ENCODE assay signal across 8 cellular contexts in genomic region chr12:52582971-52583456, GRCh38. TPM values are rescaled to one million over a fixed set of nuclear protein-coding genes. Genes with fewer than 3 reads are reported as not detected.
DNase-seq lines count a peak whose midpoint lies in the region; ATAC-seq, FAIRE-seq and TF ChIP-seq lines count a peak whose summit lies in the region.

No MANE protein-coding gene starts in this region.

- no peak overlapping the region for H2BK15ac ChIP-seq in IMR-90 (ENCODE audit: low read depth, low read length)

- no peak overlapping the region for H2BK5ac ChIP-seq in IMR-90 (ENCODE audit: low read depth, low read length, poor library complexity, severe bottlenecking)

- H3K4me3 ChIP-seq in IMR-90 (ENCODE audit: insufficient read depth, low read depth, low read length), result no peak overlapping the region
- H3K4me3 ChIP-seq in PC-9, result no peak overlapping the region

- no peak overlapping the region for H2AK5ac ChIP-seq in IMR-90 (ENCODE audit: low read depth, low read length)

- in situ Hi-C loops in IMR-90 (cut with MboI; ENCODE audit: low sequenced_read_pairs), result loop anchor here (5.0 to 10.0 kb wide), 3 partner anchors 294 to 428 kb away; no protein-coding TSS in a partner anchor

- H3K27me3 Mint-ChIP-seq in neural crest cell (ENCODE audit: low read depth), result peaks cover 30% of the 10 kb centered on the region

- no peak overlapping the region for H3K23ac ChIP-seq in IMR-90 (ENCODE audit: low read depth, low read length)

- DNase-seq in D721Med (ENCODE audit: insufficient read length, low spot score), result no peak
- peak; percentile 43 for DNase-seq in IMR-90
- peak; percentile 53 to 80 for DNase-seq in PC-9
- peak; percentile 21 to 25 for DNase-seq in activated T-helper 1 cell treated with anti-CD3 and anti-CD28 coated beads, Interleukin-2, amount 50 U/mL, for 16 hours (ENCODE audit: low read depth in 1 of 2, low spot score in 1 of 2)
- peak; percentile 10 for DNase-seq in fibroblast of the conjunctiva (ENCODE audit: low read depth)
- DNase-seq in neural crest cell (ENCODE audit: low read depth, low spot score), result peak; percentile 64
- DNase-seq in superior temporal gyrus (ENCODE audit: extremely low spot score), result peak; percentile 79

- no peak overlapping the region for H2AK9ac ChIP-seq in IMR-90 (replicated peaks; ENCODE audit: low read depth, low read length, poor library complexity)

- CTCF ChIA-PET in IMR-90 (lab: Yijun Ruan, JAX) (interaction anchor here (0.8 to 2.1 kb wide), 6 partner anchors 16 to 297 kb away, joined by 3 to 6 read pairs (median 3); no protein-coding TSS in a partner anchor), PC-9 (lab: Charles Lee) (interaction anchor here (1.3 to 2.7 kb wide), 3 partner anchors 59 to 297 kb away, joined by 4 to 7 read pairs (median 7); no protein-coding TSS in a partner anchor)

- no peak for FAIRE-seq in D721Med (lab: Jason Lieb, UNC)

- TF ChIP-seq RAD21 in IMR-90 (IDR thresholded peaks at IDR 0.05; ENCODE audit: low read length), result peak; percentile 87

- H4K91ac ChIP-seq in IMR-90 (ENCODE audit: insufficient read depth, low read depth, low read length), result no peak overlapping the region

- POLR2A ChIA-PET in IMR-90 (lab: Charles Lee; ENCODE audit: unreplicated experiment) (no interaction called here), PC-9 (lab: Charles Lee; ENCODE audit: unreplicated experiment) (interaction anchor here (0.6 kb wide), 1 partner anchor 322 kb away, joined by 3 read pairs; the partner anchor contains the start of gene KRT8)

- no peak overlapping the region for H4K5ac ChIP-seq in IMR-90 (ENCODE audit: low read depth, low read length)

- H3K18ac ChIP-seq in IMR-90 (ENCODE audit: low read depth, low read length), result no peak overlapping the region

- H3K4me1 ChIP-seq in IMR-90 (ENCODE audit: control insufficient read depth, insufficient read depth, low read length) (no peaks in the 10 kb centered on the region), PC-9 (replicated peaks; ENCODE audit: insufficient read depth) (peaks cover 19% of the 10 kb centered on the region)

- H4K8ac ChIP-seq in IMR-90 (ENCODE audit: low read depth in 2 of 2, low read length in 2 of 2), result no peak overlapping the region

- H3K4me2 ChIP-seq in IMR-90 (ENCODE audit: low read depth, low read length), result no peak overlapping the region
- H3K4me2 ChIP-seq in PC-9, result no peak overlapping the region

- H3K27me3 ChIP-seq in IMR-90 (ENCODE audit: control insufficient read depth, insufficient read depth, low read length), result peaks cover 49% of the 10 kb centered on the region
- no peaks in the 10 kb centered on the region for H3K27me3 ChIP-seq in PC-9 (ENCODE audit: insufficient read depth, low read depth)

- no peaks in the 10 kb centered on the region for H3K9me2 ChIP-seq in PC-9 (ENCODE audit: insufficient read depth)

- H3K9ac ChIP-seq in IMR-90 (ENCODE audit: low read depth, low read length), result no peak overlapping the region

- intact Hi-C loops in IMR-90 (cut with micrococcal nuclease), result loop anchor here (1.0 to 2.0 kb wide), 6 partner anchors 211 to 426 kb away; no protein-coding TSS in a partner anchor
- intact Hi-C loops in PC-9 (cut with micrococcal nuclease; ENCODE audit: unreplicated experiment), result loop anchor here (1.0 to 5.0 kb wide), 10 partner anchors 91 to 440 kb away; partner anchors contain the start of gene KRT6A

- H2BK120ac ChIP-seq in IMR-90 (ENCODE audit: low read depth, low read length), result no peak overlapping the region

- no peaks in the 10 kb centered on the region; the same call in 1 of the 2 replicates for H4K20me1 ChIP-seq in IMR-90 (ENCODE audit: insufficient read depth, low read length)
- no peaks in the 10 kb centered on the region for H4K20me1 ChIP-seq in PC-9 (ENCODE audit: insufficient read depth)

- peak; percentile 99 for ATAC-seq in IMR-90 (ENCODE audit: low read depth)
- ATAC-seq in GM19351 (IDR thresholded peaks at IDR 0.05; ENCODE audit: unreplicated experiment), result no peak

- no peak overlapping the region for H3K4ac ChIP-seq in IMR-90 (ENCODE audit: low read depth, low read length)

- H3K9me3 Mint-ChIP-seq in neural crest cell, result no peaks in the 10 kb centered on the region

- BruUV-seq in IMR-90 (replicated peaks; lab: Mats Ljungman, UMichigan), result no TSS peak
- BruUV-seq in PC-9 (replicated peaks; lab: Mats Ljungman, UMichigan), result no TSS peak

- no peak overlapping the region for H3K27ac Mint-ChIP-seq in neural crest cell (ENCODE audit: unreplicated experiment)

- H2AFZ ChIP-seq in IMR-90 (replicated peaks; ENCODE audit: low read length, poor library complexity) (peak overlapping the region; percentile 58), PC-9 (no peak overlapping the region)

- no peaks in the 10 kb centered on the region for H3K9me1 ChIP-seq in IMR-90 (ENCODE audit: insufficient read depth, low read length)

- no peaks in the 10 kb centered on the region for H3K79me1 ChIP-seq in IMR-90 (ENCODE audit: low read depth in 1 of 2, low read length in 2 of 2)

- H3K9me3 ChIP-seq in IMR-90 (ENCODE audit: control insufficient read depth, insufficient read depth, low read length) (no peaks in the 10 kb centered on the region), PC-9 (ENCODE audit: insufficient read depth, low read depth) (no peaks in the 10 kb centered on the region)

- TF ChIP-seq CTCF in D721Med (IDR thresholded peaks at IDR 0.05; ENCODE audit: insufficient read depth, missing control alignments) (peak; percentile 68), IMR-90 (conservative IDR thresholded peaks at IDR 0.05; ENCODE audit: low read depth, low read length) (peak; percentile 85), PC-9 (conservative IDR thresholded peaks at IDR 0.05) (peak; percentile 85), neural crest cell (conservative IDR thresholded peaks at IDR 0.05) (peak; percentile 81)

- no peaks in the 10 kb centered on the region for H3K36me3 ChIP-seq in IMR-90 (ENCODE audit: control insufficient read depth, insufficient read depth, low read length)
- no peaks in the 10 kb centered on the region for H3K36me3 ChIP-seq in PC-9 (ENCODE audit: low read depth)

- H3K4me3 Mint-ChIP-seq in neural crest cell, result no peak overlapping the region

- no peak overlapping the region for H2BK20ac ChIP-seq in IMR-90 (ENCODE audit: low read depth, low read length)

- no peaks in the 10 kb centered on the region for H3K79me2 ChIP-seq in PC-9 (ENCODE audit: low read depth)

- dilution Hi-C loops in IMR-90 (cut with HindIII; ENCODE audit: low sequenced_read_pairs, unreplicated experiment), result no loop called here

- no peaks in the 10 kb centered on the region for H3K36me3 Mint-ChIP-seq in neural crest cell (ENCODE audit: low read depth)

- no peak overlapping the region for H3K14ac ChIP-seq in IMR-90 (replicated peaks; ENCODE audit: low read depth, low read length)

- no peak overlapping the region for H3K56ac ChIP-seq in IMR-90 (ENCODE audit: extremely low read depth, insufficient read depth, low read length)

- no peak for TF ChIP-seq POLR2A in IMR-90 (IDR thresholded peaks at IDR 0.05; ENCODE audit: low read depth, low read length)

- H3K27ac ChIP-seq in IMR-90 (ENCODE audit: insufficient read depth, low read length), result no peak overlapping the region
- H3K27ac ChIP-seq in PC-9, result no peak overlapping the region

- no peaks in the 10 kb centered on the region for H3K4me1 Mint-ChIP-seq in neural crest cell

- WGBS in IMR-90 (ENCODE audit: extremely low coverage in 2 of 2, insufficient read length in 1 of 2), 2 experiments, result 0% methylated on average over 4 of the region's 7 CpGs; no CpG with 5 or more reads in 1 of the 2 experiments

- H3F3A ChIP-seq in PC-9 (ENCODE audit: insufficient read depth, low read depth), result no peaks in the 10 kb centered on the region

TF ChIP-seq in IMR-90, 13 proteins besides CTCF, POLR2A, EP300 and RAD21:
- TF ChIP-seq SMC3 (IDR thresholded peaks at IDR 0.05; ENCODE audit: low read depth, low read length) (peak; percentile 96), RFX5 (IDR thresholded peaks at IDR 0.05; ENCODE audit: low read depth, low read length) (no peak)
- TF ChIP-seq, protein P1, sequence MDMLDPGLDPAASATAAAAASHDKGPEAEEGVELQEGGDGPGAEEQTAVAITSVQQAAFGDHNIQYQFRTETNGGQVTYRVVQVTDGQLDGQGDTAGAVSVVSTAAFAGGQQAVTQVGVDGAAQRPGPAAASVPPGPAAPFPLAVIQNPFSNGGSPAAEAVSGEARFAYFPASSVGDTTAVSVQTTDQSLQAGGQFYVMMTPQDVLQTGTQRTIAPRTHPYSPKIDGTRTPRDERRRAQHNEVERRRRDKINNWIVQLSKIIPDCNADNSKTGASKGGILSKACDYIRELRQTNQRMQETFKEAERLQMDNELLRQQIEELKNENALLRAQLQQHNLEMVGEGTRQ (IDR thresholded peaks at IDR 0.05; ENCODE audit: low read depth, low read length), result no peak

RNA-seq across cellular contexts. Expression of gene KRT74, which starts 9.4 kb away (rescaled TPM):
- total RNA-seq in IMR-90 (2012; rRNA removed) (not detected in 2 replicates), PC-9 (2021) (not detected in 2 replicates), neural crest cell (not detected in 2 replicates)
- not detected in 2 replicates for polyA plus RNA-seq in IMR-90 (2012; rRNA removed)
- polyA plus RNA-seq in IMR-90 (2012; cell fraction: cytosol; rRNA removed), result not detected in 2 replicates
- polyA plus RNA-seq in IMR-90 (2012; cell fraction: nucleus; rRNA removed; ENCODE audit: low replicate concordance), result not detected in 2 replicates

RNA-seq across cellular contexts. Expression of gene KRT72, which starts 18.2 kb away (rescaled TPM):
- total RNA-seq in IMR-90 (2012; rRNA removed) (not detected in 2 replicates), PC-9 (2021) (not detected in 2 replicates), neural crest cell (not detected in 2 replicates)
- not detected in 2 replicates for polyA plus RNA-seq in IMR-90 (2012; rRNA removed)
- polyA plus RNA-seq in IMR-90 (2012; cell fraction: cytosol; rRNA removed), result not detected in 2 replicates
- not detected in 2 replicates for polyA plus RNA-seq in IMR-90 (2012; cell fraction: nucleus; rRNA removed; ENCODE audit: low replicate concordance)

RNA-seq across cellular contexts. Expression of gene KRT71, which starts 30.1 kb away (rescaled TPM):
- total RNA-seq in IMR-90 (2012; rRNA removed) (not detected in 2 replicates), PC-9 (2021) (not detected in 2 replicates), neural crest cell (not detected in 2 replicates)
- not detected in 2 replicates for polyA plus RNA-seq in IMR-90 (2012; rRNA removed)
- polyA plus RNA-seq in IMR-90 (2012; cell fraction: cytosol; rRNA removed), result not detected in 2 replicates
- polyA plus RNA-seq in IMR-90 (2012; cell fraction: nucleus; rRNA removed; ENCODE audit: low replicate concordance), result not detected in 2 replicates

RNA-seq across cellular contexts. Expression of gene KRT73, which starts 35.3 kb away (rescaled TPM):
- total RNA-seq in IMR-90 (2012; rRNA removed), result not detected in 2 replicates
- not detected in 2 replicates for polyA plus RNA-seq in IMR-90 (2012; rRNA removed)
- not detected in 2 replicates for polyA plus RNA-seq in IMR-90 (2012; cell fraction: cytosol; rRNA removed)
- polyA plus RNA-seq in IMR-90 (2012; cell fraction: nucleus; rRNA removed; ENCODE audit: low replicate concordance), result not detected in 2 replicates
- not detected in 2 replicates for total RNA-seq in PC-9 (2021)
- total RNA-seq in neural crest cell, result not detected in 2 replicates
